9 cellular contexts compared by ENCODE assay signal in the genomic region with DNA sequence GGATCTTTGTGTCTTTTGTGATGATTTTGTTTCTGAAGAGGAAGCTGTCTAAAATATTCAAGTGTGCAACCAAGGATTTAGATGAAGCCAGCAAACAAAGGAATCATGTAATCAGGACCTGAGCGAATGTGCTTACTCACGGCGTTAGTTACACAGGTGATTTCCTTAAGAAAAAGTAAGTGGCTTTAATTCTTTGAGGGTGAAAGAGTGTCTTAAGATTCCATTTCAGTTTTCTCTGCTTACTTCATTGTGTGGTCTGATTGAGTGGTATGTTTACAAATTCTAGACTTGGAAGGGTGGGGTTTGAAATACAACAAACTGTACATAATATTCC.
DNase-seq lines count a peak whose midpoint lies in the region; ATAC-seq, FAIRE-seq and TF ChIP-seq lines count a peak whose summit lies in the region.
"Had no signal": no experiment of that assay in that cellular context is flagged by ENCODE, and none has a peak within 500 bp of the region (broad histone marks: within the 10 kb centered on the region; RNA-seq: fewer than 3 reads in every experiment).

No MANE protein-coding gene starts in this region.

- peak overlapping the region; percentile 100 for H3K27ac ChIP-seq in keratinocyte (ENCODE audit: control insufficient read depth, insufficient read depth, low read length)
- peak overlapping the region; percentile 97 for H3K27ac ChIP-seq in smooth muscle cell (ENCODE audit: low read depth)

- H3K4me3 ChIP-seq in keratinocyte (ENCODE audit: control insufficient read depth in 2 of 3, extremely low read depth in 1 of 3, insufficient read depth in 2 of 3, low read depth in 1 of 3, low read length in 3 of 3) (peak overlapping the region; percentile 49 to 85 (median 77)), smooth muscle cell (peak overlapping the region; percentile 75)

- DNase-seq in HFFc6 (no peak), keratinocyte (ENCODE audit: low read depth, low spot score) (no peak), smooth muscle cell (lab: John Stamatoyannopoulos, UW; ENCODE audit: unreplicated experiment) (no peak), ecto neural progenitor cell (ENCODE audit: low spot score) (no peak), sciatic nerve (ENCODE audit: low spot score) (no peak)
- DNase-seq in activated T-helper 1 cell treated with anti-CD3 and anti-CD28 coated beads, Interleukin-12 subunit alpha, Interleukin-12 subunit beta, Interleukin-2, Interleukin-4 antibody, amounts not matched to agents 30 ng/mL and 10 ng/mL and 1 ng/mL, durations not matched to agents 14 hours and 24 hours and 36 hours (ENCODE audit: low spot score) = no peak
- DNase-seq: activated CD4-positive, alpha-beta T cell treated with anti-CD3 and anti-CD28 coated beads for 1 hour; occipital lobe had no signal

- no peak for TF ChIP-seq CTCF in HFFc6 (IDR thresholded peaks at IDR 0.05)
- TF ChIP-seq CTCF in keratinocyte (optimal IDR thresholded peaks at IDR 0.05 in 1 of 3, IDR thresholded peaks at IDR 0.05 in 1 of 3, conservative IDR thresholded peaks at IDR 0.05 in 1 of 3; ENCODE audit: extremely low read depth in 1 of 3, insufficient read depth in 2 of 3, low read length in 3 of 3) = no peak
- TF ChIP-seq CTCF in smooth muscle cell (IDR thresholded peaks at IDR 0.05; ENCODE audit: borderline replicate concordance, insufficient read depth, poor library complexity, severe bottlenecking) = no peak

- H2AFZ ChIP-seq in keratinocyte (ENCODE audit: control insufficient read depth, low read length) = no peak overlapping the region
- no peak overlapping the region for H2AFZ ChIP-seq in smooth muscle cell (ENCODE audit: low read depth)

- intact Hi-C loops in activated T-helper 1 cell treated with anti-CD3 and anti-CD28 coated beads, Interleukin-12 subunit alpha, Interleukin-12 subunit beta, Interleukin-2, Interleukin-4 antibody, amounts not matched to agents 30 ng/mL and 10 ng/mL and 1 ng/mL, durations not matched to agents 14 hours and 24 hours and 36 hours (cut with micrococcal nuclease) = loop anchor here (1.0 to 10.0 kb wide), 11 partner anchors 17 to 1104 kb away; a partner anchor contains a TSS
- intact Hi-C loops in sciatic nerve (cut with DNase I) = no loop called here

- H3K27me3 ChIP-seq in keratinocyte (ENCODE audit: control insufficient read depth, extremely low read depth, insufficient read depth, low read length) = no peaks in the 10 kb centered on the region
- no peaks in the 10 kb centered on the region for H3K27me3 ChIP-seq in smooth muscle cell (ENCODE audit: low read depth)

- H3K4me3 Mint-ChIP-seq in HFFc6 = peak overlapping the region; percentile 85
- peak overlapping the region; percentile 79 for H3K4me3 Mint-ChIP-seq in activated T-helper 1 cell treated with anti-CD3 and anti-CD28 coated beads, Interleukin-12 subunit alpha, Interleukin-12 subunit beta, Interleukin-2, Interleukin-4 antibody, amounts not matched to agents 30 ng/mL and 10 ng/mL and 1 ng/mL, durations not matched to agents 14 hours and 24 hours and 36 hours

- peaks cover 3% of the 10 kb centered on the region for H3K9me1 ChIP-seq in keratinocyte (ENCODE audit: control insufficient read depth, extremely low read depth, insufficient read depth, low read length)

- 58% methylated on average over 3 of the region's 3 CpGs for WGBS in smooth muscle cell (ENCODE audit: low lambda C conversion rate)

- peaks cover 47% of the 10 kb centered on the region for H3K4me1 ChIP-seq in keratinocyte (ENCODE audit: control insufficient read depth, extremely low read depth, insufficient read depth, low read length)
- peaks cover 19% of the 10 kb centered on the region for H3K4me1 ChIP-seq in smooth muscle cell (ENCODE audit: low read depth)

- H3K4me1 Mint-ChIP-seq in HFFc6 (ENCODE audit: low read depth) = peaks cover 66% of the 10 kb centered on the region
- peaks cover 61% of the 10 kb centered on the region for H3K4me1 Mint-ChIP-seq in activated T-helper 1 cell treated with anti-CD3 and anti-CD28 coated beads, Interleukin-12 subunit alpha, Interleukin-12 subunit beta, Interleukin-2, Interleukin-4 antibody, amounts not matched to agents 30 ng/mL and 10 ng/mL and 1 ng/mL, durations not matched to agents 14 hours and 24 hours and 36 hours (ENCODE audit: low read depth)

- FAIRE-seq in keratinocyte (lab: Jason Lieb, UNC) = no peak

- no peaks in the 10 kb centered on the region for H3K9me3 Mint-ChIP-seq in HFFc6
- H3K9me3 Mint-ChIP-seq in activated T-helper 1 cell treated with anti-CD3 and anti-CD28 coated beads, Interleukin-12 subunit alpha, Interleukin-12 subunit beta, Interleukin-2, Interleukin-4 antibody, amounts not matched to agents 30 ng/mL and 10 ng/mL and 1 ng/mL, durations not matched to agents 14 hours and 24 hours and 36 hours = peaks cover 4% of the 10 kb centered on the region

- H3K79me2 ChIP-seq in keratinocyte (ENCODE audit: control insufficient read depth, insufficient read depth, low read length) (peaks cover 31% of the 10 kb centered on the region), smooth muscle cell (ENCODE audit: low read depth) (peaks cover 51% of the 10 kb centered on the region)

- dilution Hi-C loops in keratinocyte (cut with MboI; ENCODE audit: extremely low pct_ligation_motif_present, low sequenced_read_pairs) = no loop called here

- H3F3A ChIP-seq in smooth muscle cell (ENCODE audit: low read depth) = peaks cover 23% of the 10 kb centered on the region

- ATAC-seq in GM21390 (IDR thresholded peaks at IDR 0.05; ENCODE audit: unreplicated experiment) (no peak), sciatic nerve (no peak)

- H3K4me2 ChIP-seq in keratinocyte (ENCODE audit: control insufficient read depth, extremely low read depth, insufficient read depth, low read depth, low read length) (peak overlapping the region; percentile 95), smooth muscle cell (peak overlapping the region; percentile 83)

- H3K9ac ChIP-seq in keratinocyte (ENCODE audit: control insufficient read depth, extremely low read depth, insufficient read depth, low read length) (peak overlapping the region; percentile 93), smooth muscle cell (ENCODE audit: low read depth) (peak overlapping the region; percentile 96)

- H3K36me3 ChIP-seq in keratinocyte (ENCODE audit: control insufficient read depth in 2 of 2, extremely low read depth in 1 of 2, insufficient read depth in 2 of 2, low read length in 2 of 2) (peaks cover 0 to 2% of the 10 kb centered on the region in 2 experiments), smooth muscle cell (ENCODE audit: low read depth) (no peaks in the 10 kb centered on the region)

- H3K36me3 Mint-ChIP-seq in HFFc6 (ENCODE audit: low read depth) = no peaks in the 10 kb centered on the region
- H3K36me3 Mint-ChIP-seq in activated T-helper 1 cell treated with anti-CD3 and anti-CD28 coated beads, Interleukin-12 subunit alpha, Interleukin-12 subunit beta, Interleukin-2, Interleukin-4 antibody, amounts not matched to agents 30 ng/mL and 10 ng/mL and 1 ng/mL, durations not matched to agents 14 hours and 24 hours and 36 hours (ENCODE audit: low read depth) = peaks cover 11% of the 10 kb centered on the region

- H3K9me3 ChIP-seq in keratinocyte (ENCODE audit: control insufficient read depth, low read depth, low read length) (no peaks in the 10 kb centered on the region), smooth muscle cell (replicated peaks; ENCODE audit: low read depth) (no peaks in the 10 kb centered on the region)

- H3K27me3 Mint-ChIP-seq in HFFc6 (ENCODE audit: insufficient read depth) = peaks cover 7% of the 10 kb centered on the region
- peaks cover 6% of the 10 kb centered on the region for H3K27me3 Mint-ChIP-seq in activated T-helper 1 cell treated with anti-CD3 and anti-CD28 coated beads, Interleukin-12 subunit alpha, Interleukin-12 subunit beta, Interleukin-2, Interleukin-4 antibody, amounts not matched to agents 30 ng/mL and 10 ng/mL and 1 ng/mL, durations not matched to agents 14 hours and 24 hours and 36 hours (ENCODE audit: insufficient read depth)

- H3K27ac Mint-ChIP-seq in HFFc6 = peak overlapping the region; percentile 90
- peak overlapping the region; percentile 77 for H3K27ac Mint-ChIP-seq in activated T-helper 1 cell treated with anti-CD3 and anti-CD28 coated beads, Interleukin-12 subunit alpha, Interleukin-12 subunit beta, Interleukin-2, Interleukin-4 antibody, amounts not matched to agents 30 ng/mL and 10 ng/mL and 1 ng/mL, durations not matched to agents 14 hours and 24 hours and 36 hours

- H4K20me1 ChIP-seq in keratinocyte (ENCODE audit: control insufficient read depth, extremely low read depth, insufficient read depth, low read length) (no peaks in the 10 kb centered on the region), smooth muscle cell (ENCODE audit: low read depth) (peaks cover 43% of the 10 kb centered on the region)
